Comparison of ENCODE assay signal across 13 cellular contexts in genomic region chr11:29280452-29280851, GRCh38.
DNase-seq lines count a peak whose midpoint lies in the region; ATAC-seq and TF ChIP-seq lines count a peak whose summit lies in the region.
"Had no signal": no experiment of that assay in that cellular context is flagged by ENCODE, and none has a peak within 500 bp of the region (broad histone marks: within the 10 kb centered on the region; RNA-seq: fewer than 3 reads in every experiment).

No MANE protein-coding gene starts in this region.

- no peak overlapping the region for H3K4me2 ChIP-seq in GM23248 (ENCODE audit: unreplicated experiment)
- peak overlapping the region; percentile 32 for H3K4me2 ChIP-seq in PC-3 (ENCODE audit: low read length)
- H3K4me2 ChIP-seq: GM23338 had no signal

- WGBS in GM23248 (ENCODE audit: low coverage in 1 of 2, low lambda C conversion rate in 2 of 2, missing lambda C conversion rate in 2 of 2), 2 experiments = 47 to 58% methylated on average over 2 of the region's 2 CpGs
- 52 to 64% methylated on average over 2 of the region's 2 CpGs for WGBS in body of pancreas, 2 donors

- H4K20me1 ChIP-seq in GM23248 (ENCODE audit: insufficient read depth) = no peaks in the 10 kb centered on the region
- no peaks in the 10 kb centered on the region for H4K20me1 ChIP-seq in PC-3 (ENCODE audit: low read length)

- H3K9me3 ChIP-seq in GM23248 (ENCODE audit: low read depth) = no peaks in the 10 kb centered on the region
- H3K9me3 ChIP-seq in PC-3 (ENCODE audit: low read length) = no peaks in the 10 kb centered on the region
- H3K9me3 ChIP-seq in body of pancreas = no peaks in the 10 kb centered on the region

- peaks cover 5% of the 10 kb centered on the region; the same call in 1 of the 2 replicates for H3F3A ChIP-seq in GM23248 (ENCODE audit: insufficient read depth)
- no peaks in the 10 kb centered on the region for H3F3A ChIP-seq in PC-3 (ENCODE audit: low read length, unreplicated experiment)

- H3K9ac ChIP-seq in GM23248 = no peak overlapping the region
- 0 out of 2 replicates have a peak overlapping the region, but pooled peaks have one; percentile 4 for H3K9ac ChIP-seq in PC-3 (ENCODE audit: low read length)

- POLR2A ChIA-PET in PC-3 (lab: Charles Lee; ENCODE audit: unreplicated experiment) = interaction anchor here (0.6 kb wide), 1 partner anchor 58 kb away, joined by 3 read pairs; no protein-coding TSS in a partner anchor

- H2AFZ ChIP-seq in GM23248 = no peak overlapping the region
- H2AFZ ChIP-seq in PC-3 (ENCODE audit: low read length) = peak overlapping the region; percentile 51; the same call in 1 of the 2 replicates
- H2AFZ ChIP-seq: GM23338 had no signal

- TF ChIP-seq POLR2A in body of pancreas (IDR thresholded peaks at IDR 0.05) = no peak

- H3K4me1 ChIP-seq in GM23248 (ENCODE audit: insufficient read depth) = peaks cover 20% of the 10 kb centered on the region
- H3K4me1 ChIP-seq in PC-3 (ENCODE audit: insufficient read depth, low read length) = peaks cover 28% of the 10 kb centered on the region
- H3K4me1 ChIP-seq in foreskin keratinocyte = peaks cover 6% of the 10 kb centered on the region
- no peaks in the 10 kb centered on the region for H3K4me1 ChIP-seq in body of pancreas

- H3K27me3 ChIP-seq in GM23248 (replicated peaks; ENCODE audit: insufficient read depth) (no peaks in the 10 kb centered on the region), PC-3 (ENCODE audit: low read length) (no peaks in the 10 kb centered on the region), foreskin keratinocyte (no peaks in the 10 kb centered on the region), body of pancreas (no peaks in the 10 kb centered on the region)

- TF ChIP-seq CTCF in PC-3 (conservative IDR thresholded peaks at IDR 0.05; ENCODE audit: low read depth, low read length) (no peak), foreskin keratinocyte (conservative IDR thresholded peaks at IDR 0.05) (no peak), body of pancreas (IDR thresholded peaks at IDR 0.05) (no peak)

- CTCF ChIA-PET in PC-3 (lab: Charles Lee) = interaction anchor here (1.0 to 1.7 kb wide), 2 partner anchors 48 to 49 kb away, joined by 3 to 5 read pairs; no protein-coding TSS in a partner anchor

- peak; percentile 57 for ATAC-seq in PC-3
- ATAC-seq in foreskin keratinocyte = peak; percentile 75
- no peak for ATAC-seq in body of pancreas
- ATAC-seq: activated T-cell treated with anti-CD3 and anti-CD28 coated beads, Interleukin-2, amount 50 U/mL, for 72 hours; GM23338 had no signal

- H3K79me2 ChIP-seq in GM23248 (ENCODE audit: insufficient read depth) = no peaks in the 10 kb centered on the region
- no peaks in the 10 kb centered on the region for H3K79me2 ChIP-seq in PC-3 (ENCODE audit: low read length)

- no TSS peak for BruUV-seq in PC-3 (replicated peaks; lab: Mats Ljungman, UMichigan)

- DNase-seq in DMS53 (lab: John Stamatoyannopoulos, UW) (peak; percentile 73), GM23248 (peak; percentile 39), PC-3 (peak; percentile 66), foreskin keratinocyte (peak; percentile 60 to 79), hepatic stellate cell (ENCODE audit: low spot score) (no peak), body of pancreas (no peak), germinal center (ENCODE audit: low spot score) (no peak), SW 1271 (lab: John Stamatoyannopoulos, UW) (no peak)
- DNase-seq: activated CD4-positive, alpha-beta T cell treated with anti-CD3 and anti-CD28 coated beads, Interleukin-2, amount 50 U/mL, for 1 hour; activated T-cell treated with anti-CD3 and anti-CD28 coated beads, Interleukin-2, amount 50 U/mL, for 72 hours; foreskin fibroblast; stimulated activated naive CD4-positive, alpha-beta T cell treated with Interleukin-2 at 50 U/mL for 16 hours had no signal

- intact Hi-C loops in PC-3 (cut with micrococcal nuclease) = loop anchor here (5.0 kb wide), 1 partner anchor 1583 kb away; no protein-coding TSS in a partner anchor
- intact Hi-C loops in body of pancreas (cut with DNase I) = no loop called here

- H3K9me2 ChIP-seq in GM23248 (ENCODE audit: insufficient read depth) = no peaks in the 10 kb centered on the region
- no peaks in the 10 kb centered on the region for H3K9me2 ChIP-seq in PC-3 (replicated peaks; ENCODE audit: low read length)

- H3K36me3 ChIP-seq in GM23248 (ENCODE audit: low read depth) (no peaks in the 10 kb centered on the region), PC-3 (ENCODE audit: low read depth, low read length) (no peaks in the 10 kb centered on the region), body of pancreas (replicated peaks in 1 of 2; ENCODE audit: insufficient read depth in 1 of 2, low read depth in 2 of 2) (no peaks in the 10 kb centered on the region)

- in situ Hi-C loops in GM23248 (cut with MboI) = no loop called here

- no peak overlapping the region for H3K4me3 ChIP-seq in GM23248
- no peak overlapping the region for H3K4me3 ChIP-seq in PC-3 (ENCODE audit: low read length)
- no peak overlapping the region for H3K4me3 ChIP-seq in body of pancreas
- H3K4me3 ChIP-seq: GM23338 had no signal

- H3K27ac ChIP-seq in GM23248 = no peak overlapping the region
- peak overlapping the region; percentile 53 for H3K27ac ChIP-seq in PC-3 (ENCODE audit: low read length)
- peak overlapping the region; percentile 56 for H3K27ac ChIP-seq in foreskin keratinocyte
- H3K27ac ChIP-seq in body of pancreas = no peak overlapping the region

Comparison
In these comparisons a context has a peak if more than half of its experiments do, and no peak if none do; other contexts are left out.
1. DNase-seq: peak in DMS53 (single experiment), GM23248 (single experiment), PC-3 (single experiment) and foreskin keratinocyte (2 of 2); none in hepatic stellate cell (single experiment), body of pancreas (0 of 4), germinal center (single experiment) and SW 1271 (0 of 2).
2. H3K27ac ChIP-seq: peak in PC-3 (single experiment) and foreskin keratinocyte (single experiment); none in GM23248 (single experiment) and body of pancreas (0 of 4).